1 cellular context compared by ENCODE assay signal in the genomic region with DNA sequence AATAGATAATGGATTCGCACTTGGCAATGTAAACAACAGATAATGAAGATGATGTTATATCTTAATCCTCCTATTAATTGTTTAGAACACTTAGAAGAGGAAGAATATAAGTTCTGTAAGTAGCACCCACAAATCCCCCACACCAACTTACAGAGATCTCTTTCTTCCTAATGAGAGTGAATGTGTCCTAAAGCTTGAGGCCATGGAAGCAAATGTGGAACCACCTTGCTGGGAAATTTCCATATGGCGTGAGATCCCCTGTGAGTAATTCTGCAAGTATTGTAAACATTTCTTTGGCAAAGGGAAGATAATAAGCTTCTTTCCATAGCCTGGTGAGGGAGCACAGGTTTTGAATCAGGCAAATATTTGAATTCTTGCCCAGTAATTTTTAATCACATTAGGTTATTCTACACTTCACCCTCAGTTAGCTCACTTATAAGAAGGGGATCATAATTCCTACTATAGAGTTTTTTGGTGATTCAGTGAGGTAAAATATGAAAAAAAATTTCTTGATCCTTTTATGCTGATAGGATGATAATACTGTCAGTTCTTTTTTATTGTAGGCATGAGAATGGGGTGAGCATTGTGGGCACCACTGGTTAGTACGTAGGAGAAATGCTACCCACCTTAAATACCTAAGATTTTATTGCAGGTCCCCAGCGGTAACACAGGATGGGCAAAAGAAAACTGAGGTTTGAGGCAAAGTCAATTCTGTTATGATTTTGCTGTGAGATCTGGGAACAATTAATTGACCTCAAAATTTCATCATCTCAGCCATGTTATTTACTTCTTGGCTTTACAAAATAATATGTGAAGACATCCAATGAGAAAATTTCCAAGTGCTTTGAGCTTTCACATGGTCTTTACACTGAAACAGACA.
TF ChIP-seq lines count a peak whose summit lies in the region.

No MANE protein-coding gene starts in this region.

TF ChIP-seq in A549, 52 proteins besides CTCF, POLR2A, EP300 and RAD21 (continued from another document):
- TF ChIP-seq, protein P1, sequence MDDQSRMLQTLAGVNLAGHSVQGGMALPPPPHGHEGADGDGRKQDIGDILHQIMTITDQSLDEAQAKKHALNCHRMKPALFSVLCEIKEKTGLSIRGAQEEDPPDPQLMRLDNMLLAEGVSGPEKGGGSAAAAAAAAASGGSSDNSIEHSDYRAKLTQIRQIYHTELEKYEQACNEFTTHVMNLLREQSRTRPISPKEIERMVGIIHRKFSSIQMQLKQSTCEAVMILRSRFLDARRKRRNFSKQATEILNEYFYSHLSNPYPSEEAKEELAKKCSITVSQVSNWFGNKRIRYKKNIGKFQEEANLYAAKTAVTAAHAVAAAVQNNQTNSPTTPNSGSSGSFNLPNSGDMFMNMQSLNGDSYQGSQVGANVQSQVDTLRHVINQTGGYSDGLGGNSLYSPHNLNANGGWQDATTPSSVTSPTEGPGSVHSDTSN (IDR thresholded peaks at IDR 0.05): peak; percentile 54; the same call in 1 of the 2 replicates
